In genomic region chr1:91032349-91032748, GRCh38 we compare ENCODE assay signal across 1 cellular context.
TF ChIP-seq lines count a peak whose summit lies in the region.

No MANE protein-coding gene starts in this region.

TF ChIP-seq in HepG2, 621 proteins besides CTCF, POLR2A, EP300 and RAD21:
- TF ChIP-seq HINFP (CRISPR knock-in tag; IDR thresholded peaks at IDR 0.05; ENCODE audit: low read depth) = no peak
- TF ChIP-seq TFDP1 (CRISPR knock-in tag; IDR thresholded peaks at IDR 0.05; ENCODE audit: borderline replicate concordance) = no peak
- no peak for TF ChIP-seq ZNF263 (CRISPR knock-in tag; IDR thresholded peaks at IDR 0.05)
- TF ChIP-seq FIP1L1 (IDR thresholded peaks at IDR 0.05; ENCODE audit: borderline replicate concordance, insufficient read depth, low read depth, low read length) = no peak
- peak; percentile 57; the same call in 1 of the 2 replicates for TF ChIP-seq ZNF7 (CRISPR knock-in tag; IDR thresholded peaks at IDR 0.05)
TF ChIP-seq in HepG2: peak in this region for 1.
